In genomic region chr16:48350716-48351115, GRCh38 we compare ENCODE assay signal across 15 cellular contexts. TPM values are rescaled to one million over a fixed set of nuclear protein-coding genes. Genes with fewer than 3 reads are reported as not detected.
DNase-seq lines count a peak whose midpoint lies in the region; ATAC-seq and TF ChIP-seq lines count a peak whose summit lies in the region.
"Had no signal": no experiment of that assay in that cellular context is flagged by ENCODE, and none has a peak within 500 bp of the region (broad histone marks: within the 10 kb centered on the region; RNA-seq: fewer than 3 reads in every experiment).

No MANE protein-coding gene starts in this region.

- intact Hi-C loops in body of pancreas (cut with DNase I) = loop anchor here (10.0 kb wide), 1 partner anchor 174 kb away; no protein-coding TSS in a partner anchor

- WGBS in body of pancreas, 2 donors = 67 to 77% methylated on average over 3 of the region's 3 CpGs

- H3K36me3 Mint-ChIP-seq in activated naive CD8-positive, alpha-beta T cell = peaks cover 4% of the 10 kb centered on the region
- peaks cover 40% of the 10 kb centered on the region for H3K36me3 Mint-ChIP-seq in activated naive CD8-positive, alpha-beta T cell treated with anti-CD3 and anti-CD28 coated beads, Interleukin-2, amount 50 U/mL, for 24 hours (ENCODE audit: low read depth)

- TF ChIP-seq CTCF in RWPE2 (IDR thresholded peaks at IDR 0.05; ENCODE audit: poor library complexity, severe bottlenecking) (no peak), foreskin keratinocyte (conservative IDR thresholded peaks at IDR 0.05) (peak; percentile 6), body of pancreas (IDR thresholded peaks at IDR 0.05) (no peak)

- H3K27me3 Mint-ChIP-seq in activated naive CD8-positive, alpha-beta T cell = no peaks in the 10 kb centered on the region
- no peaks in the 10 kb centered on the region for H3K27me3 Mint-ChIP-seq in activated naive CD8-positive, alpha-beta T cell treated with anti-CD3 and anti-CD28 coated beads, Interleukin-2, amount 50 U/mL, for 24 hours
- H3K27me3 Mint-ChIP-seq in stimulated activated naive CD8-positive, alpha-beta T cell treated with anti-CD3 and anti-CD28 coated beads, Interleukin-15, amount 100 ng/mL, for 72 hours = no peaks in the 10 kb centered on the region

- peak overlapping the region; percentile 34 for H3K27ac Mint-ChIP-seq in activated naive CD8-positive, alpha-beta T cell
- no peak overlapping the region for H3K27ac Mint-ChIP-seq in activated naive CD8-positive, alpha-beta T cell treated with anti-CD3 and anti-CD28 coated beads, Interleukin-2, amount 50 U/mL, for 24 hours
- no peak overlapping the region for H3K27ac Mint-ChIP-seq in stimulated activated naive CD8-positive, alpha-beta T cell treated with anti-CD3 and anti-CD28 coated beads, Interleukin-15, amount 100 ng/mL, for 72 hours

- peaks cover 25% of the 10 kb centered on the region for H3K4me1 Mint-ChIP-seq in activated naive CD8-positive, alpha-beta T cell (ENCODE audit: low read depth)
- H3K4me1 Mint-ChIP-seq in activated naive CD8-positive, alpha-beta T cell treated with anti-CD3 and anti-CD28 coated beads, Interleukin-2, amount 50 U/mL, for 24 hours = peaks cover 24% of the 10 kb centered on the region
- H3K4me1 Mint-ChIP-seq in stimulated activated naive CD8-positive, alpha-beta T cell treated with anti-CD3 and anti-CD28 coated beads, Interleukin-15, amount 100 ng/mL, for 72 hours = peaks cover 29% of the 10 kb centered on the region

- no peak for TF ChIP-seq POLR2A in body of pancreas (IDR thresholded peaks at IDR 0.05)

- H3K9me3 ChIP-seq in RWPE2 (ENCODE audit: severe bottlenecking) (no peaks in the 10 kb centered on the region), body of pancreas (no peaks in the 10 kb centered on the region)

- no peak overlapping the region for H3K4me3 ChIP-seq in RWPE2 (ENCODE audit: severe bottlenecking)
- H3K4me3 ChIP-seq in body of pancreas = no peak overlapping the region

- no peak overlapping the region for H3K4me3 Mint-ChIP-seq in activated naive CD8-positive, alpha-beta T cell
- no peak overlapping the region for H3K4me3 Mint-ChIP-seq in activated naive CD8-positive, alpha-beta T cell treated with anti-CD3 and anti-CD28 coated beads, Interleukin-2, amount 50 U/mL, for 24 hours
- no peak overlapping the region for H3K4me3 Mint-ChIP-seq in stimulated activated naive CD8-positive, alpha-beta T cell treated with anti-CD3 and anti-CD28 coated beads, Interleukin-15, amount 100 ng/mL, for 72 hours

- H3K27me3 ChIP-seq in RWPE2 (ENCODE audit: insufficient read depth, poor library complexity, severe bottlenecking) (no peaks in the 10 kb centered on the region), foreskin keratinocyte (no peaks in the 10 kb centered on the region), body of pancreas (no peaks in the 10 kb centered on the region)

- no peaks in the 10 kb centered on the region for H3K9me3 Mint-ChIP-seq in activated naive CD8-positive, alpha-beta T cell (ENCODE audit: low read depth)
- peaks cover 3% of the 10 kb centered on the region for H3K9me3 Mint-ChIP-seq in activated naive CD8-positive, alpha-beta T cell treated with anti-CD3 and anti-CD28 coated beads, Interleukin-2, amount 50 U/mL, for 24 hours
- H3K9me3 Mint-ChIP-seq in stimulated activated naive CD8-positive, alpha-beta T cell treated with anti-CD3 and anti-CD28 coated beads, Interleukin-15, amount 100 ng/mL, for 72 hours = no peaks in the 10 kb centered on the region

- DNase-seq in activated naive CD8-positive, alpha-beta T cell treated with anti-CD3 and anti-CD28 coated beads, Interleukin-2, amount 50 U/mL, for 24 hours = no peak
- DNase-seq in RWPE2 (ENCODE audit: low spot score) (no peak), foreskin keratinocyte (peak in 1 of 2 donors; percentile 59), dedifferentiated amniotic fluid mesenchymal stem cell (ENCODE audit: extremely low spot score) (no peak), body of pancreas (no peak), NOMO-1 treated with DMSO at 0.1 percent for 48 hours (lab: John Stamatoyannopoulos, UW; ENCODE audit: unreplicated experiment) (no peak)
- peak in 1 of 2 donors; percentile 24 for DNase-seq in stimulated activated naive CD8-positive, alpha-beta T cell treated with anti-CD3 and anti-CD28 coated beads, Interleukin-15, amount 100 ng/mL, for 72 hours
- DNase-seq: KG1, NCI-H1105 treated with DMSO at 0.1 percent for 48 hours, NCI-H2171, RPMI8226, small intestine, SW 1271 had no signal

- H3K4me1 ChIP-seq in RWPE2 (ENCODE audit: insufficient read depth, poor library complexity, severe bottlenecking) (peaks cover 4% of the 10 kb centered on the region), foreskin keratinocyte (no peaks in the 10 kb centered on the region), body of pancreas (no peaks in the 10 kb centered on the region)

- H3K27ac ChIP-seq in RWPE2 (ENCODE audit: poor library complexity, severe bottlenecking) (no peak overlapping the region), foreskin keratinocyte (no peak overlapping the region), body of pancreas (no peak overlapping the region)
- H3K27ac ChIP-seq: VCaP had no signal

- no peak for ATAC-seq in activated naive CD8-positive, alpha-beta T cell treated with anti-CD3 and anti-CD28 coated beads, Interleukin-2, amount 50 U/mL, for 24 hours
- ATAC-seq in RWPE2 (ENCODE audit: low read depth) = peak; percentile 29
- ATAC-seq in foreskin keratinocyte = peak; percentile 83
- ATAC-seq in stimulated activated naive CD8-positive, alpha-beta T cell treated with anti-CD3 and anti-CD28 coated beads, Interleukin-15, amount 100 ng/mL, for 72 hours = peak; percentile 32
- ATAC-seq in body of pancreas = no peak

- H3K36me3 ChIP-seq in RWPE2 (ENCODE audit: low read depth) = peaks cover 69% of the 10 kb centered on the region
- peaks cover 12 to 13% of the 10 kb centered on the region in 2 donors for H3K36me3 ChIP-seq in body of pancreas (replicated peaks in 1 of 2; ENCODE audit: insufficient read depth in 1 of 2, low read depth in 2 of 2)

RNA-seq across cellular contexts. Expression of gene SIAH1, which starts 34.5 kb away (rescaled TPM):
- 16.8 and 18.4 TPM in 2 replicates for total RNA-seq in foreskin keratinocyte
- polyA plus RNA-seq in foreskin keratinocyte = 8.6 and 9.0 TPM in 2 replicates
- total RNA-seq in body of pancreas = 10 to 100 TPM; 15.2 to 16.1 TPM

Comparison
In these comparisons a context has a peak if more than half of its experiments do, and no peak if none do; other contexts are left out.
1. ATAC-seq: peak in RWPE2 (single experiment), foreskin keratinocyte (single experiment) and stimulated activated naive CD8-positive, alpha-beta T cell treated with anti-CD3 and anti-CD28 coated beads, Interleukin-15, amount 100 ng/mL, for 72 hours (single experiment); none in activated naive CD8-positive, alpha-beta T cell treated with anti-CD3 and anti-CD28 coated beads, Interleukin-2, amount 50 U/mL, for 24 hours (single experiment) and body of pancreas (single experiment).